In genomic region chr20:13753436-13754036, GRCh38 we compare ENCODE assay signal across 31 cellular contexts.
"Had no signal": no experiment of that assay in that cellular context is flagged by ENCODE, and none has a peak within 500 bp of the region (broad histone marks: within the 10 kb centered on the region; RNA-seq: fewer than 3 reads in every experiment).

No MANE protein-coding gene starts in this region.

- H3K27me3 Mint-ChIP-seq: activated CD4-positive, alpha-beta memory T cell treated with anti-CD3 and anti-CD28 coated beads, Interleukin-2, amount 10 ng/mL, durations not matched to agents 7 days and 5 days; activated CD4-positive, alpha-beta T cell treated with anti-CD3 and anti-CD28 coated beads, Interleukin-2, amount 10 ng/mL, durations not matched to agents 7 days and 5 days; activated naive CD8-positive, alpha-beta T cell; activated T-helper 17 cell treated with anti-CD3 and anti-CD28 coated beads, Interleukin-2, amount 50 U/mL, for 72 hours; central memory CD8-positive, alpha-beta T cell; dendritic cell treated with granulocyte-macrophage colony-stimulating factor and Interleukin-4, amounts not matched to agents 40 ng/mL and 50 ng/mL, for 4 days; T-helper 17 cell had no signal

- H3K27ac ChIP-seq: brain microvascular endothelial cell, coronary artery, dorsolateral prefrontal cortex, heart left ventricle had no signal

- ATAC-seq: activated T-cell treated with anti-CD3 and anti-CD28 coated beads, Interleukin-2, amount 50 U/mL, for 4 hours; activated T-helper 17 cell treated with anti-CD3 and anti-CD28 coated beads, Interleukin-2, amount 50 U/mL, for 72 hours; esophagus mucosa; heart left ventricle; T-helper 17 cell had no signal

- H3K4me3 ChIP-seq: coronary artery, dorsolateral prefrontal cortex, heart left ventricle had no signal

- H3K9me3 Mint-ChIP-seq: activated CD4-positive, alpha-beta memory T cell treated with anti-CD3 and anti-CD28 coated beads, Interleukin-2, amount 10 ng/mL, durations not matched to agents 7 days and 5 days; activated CD4-positive, alpha-beta T cell treated with anti-CD3 and anti-CD28 coated beads, Interleukin-2, amount 10 ng/mL, durations not matched to agents 7 days and 5 days; activated T-cell treated with anti-CD3 and anti-CD28 coated beads, Interleukin-2, amount 50 U/mL, for 4 hours; activated T-helper 17 cell treated with anti-CD3 and anti-CD28 coated beads, Interleukin-2, amount 50 U/mL, for 72 hours; central memory CD8-positive, alpha-beta T cell; dendritic cell treated with granulocyte-macrophage colony-stimulating factor and Interleukin-4, amounts not matched to agents 40 ng/mL and 50 ng/mL, for 4 days; endodermal cell; T-helper 2 cell treated with Interferon-gamma antibody and Interleukin-4, amounts not matched to agents 5 μg/mL and 100 μg/mL, for 36 hours had no signal

- H3K9me3 ChIP-seq: heart left ventricle had no signal

- DNase-seq: activated CD4-positive, alpha-beta memory T cell treated with anti-CD3 and anti-CD28 coated beads, Interleukin-2, amount 10 ng/mL, durations not matched to agents 7 days and 5 days; activated CD4-positive, alpha-beta T cell treated with anti-CD3 and anti-CD28 coated beads for 1 hour; activated CD4-positive, alpha-beta T cell treated with anti-CD3 and anti-CD28 coated beads for 4 hours; activated CD4-positive, alpha-beta T cell treated with anti-CD3 and anti-CD28 coated beads, Interleukin-2, amount 10 ng/mL, durations not matched to agents 7 days and 5 days; activated CD4-positive, alpha-beta T cell treated with anti-CD3 and anti-CD28 coated beads, Interleukin-2, amount 50 U/mL, for 4 hours; activated CD4-positive, CD25-positive, alpha-beta regulatory T cell; activated CD8-positive, alpha-beta memory T cell treated with anti-CD3 and anti-CD28 coated beads for 24 hours; activated effector memory CD4-positive, alpha-beta T cell treated with Interleukin-2 at 50 U/mL for 16 hours; activated gamma-delta T cell treated with Interleukin-2 at 50 U/mL for 16 hours; activated naive CD4-positive, alpha-beta T cell treated with anti-CD3 and anti-CD28 coated beads, Interleukin-2, amount 50 U/mL, for 16 hours; activated naive CD4-positive, alpha-beta T cell treated with Interleukin-2 at 50 U/mL for 16 hours; activated T-cell treated with anti-CD3 and anti-CD28 coated beads, Interleukin-2, amount 50 U/mL, for 4 hours; amniotic stem cell; anterior cingulate cortex; brain microvascular endothelial cell; dorsolateral prefrontal cortex; effector memory CD4-positive, alpha-beta T cell; endodermal cell; foreskin fibroblast; glutamatergic neuron; heart left ventricle; T-helper 1 cell; T-helper 17 cell; T1000 had no signal

- H3K4me1 ChIP-seq: heart left ventricle had no signal

- H3K27me3 ChIP-seq: brain microvascular endothelial cell, dorsolateral prefrontal cortex, heart left ventricle had no signal

- H3K27ac Mint-ChIP-seq: activated CD4-positive, alpha-beta memory T cell treated with anti-CD3 and anti-CD28 coated beads, Interleukin-2, amount 10 ng/mL, durations not matched to agents 7 days and 5 days; activated CD4-positive, alpha-beta T cell treated with anti-CD3 and anti-CD28 coated beads, Interleukin-2, amount 10 ng/mL, durations not matched to agents 7 days and 5 days; activated naive CD8-positive, alpha-beta T cell; activated T-helper 17 cell treated with anti-CD3 and anti-CD28 coated beads, Interleukin-2, amount 50 U/mL, for 72 hours; dendritic cell treated with granulocyte-macrophage colony-stimulating factor and Interleukin-4, amounts not matched to agents 40 ng/mL and 50 ng/mL, for 4 days; endodermal cell; T-helper 17 cell; T-helper 2 cell treated with Interferon-gamma antibody and Interleukin-4, amounts not matched to agents 5 μg/mL and 100 μg/mL, for 36 hours had no signal

- H3K4me3 Mint-ChIP-seq: activated CD4-positive, alpha-beta memory T cell treated with anti-CD3 and anti-CD28 coated beads, Interleukin-2, amount 10 ng/mL, durations not matched to agents 7 days and 5 days; activated CD4-positive, alpha-beta T cell treated with anti-CD3 and anti-CD28 coated beads, Interleukin-2, amount 10 ng/mL, durations not matched to agents 7 days and 5 days; activated naive CD8-positive, alpha-beta T cell; activated T-cell treated with anti-CD3 and anti-CD28 coated beads, Interleukin-2, amount 50 U/mL, for 4 hours; activated T-helper 17 cell treated with anti-CD3 and anti-CD28 coated beads, Interleukin-2, amount 50 U/mL, for 72 hours; central memory CD8-positive, alpha-beta T cell; dendritic cell treated with granulocyte-macrophage colony-stimulating factor and Interleukin-4, amounts not matched to agents 40 ng/mL and 50 ng/mL, for 4 days; endodermal cell; T-helper 17 cell; T-helper 2 cell treated with Interferon-gamma antibody and Interleukin-4, amounts not matched to agents 5 μg/mL and 100 μg/mL, for 36 hours had no signal

- H3K4me1 Mint-ChIP-seq: activated CD4-positive, alpha-beta memory T cell treated with anti-CD3 and anti-CD28 coated beads, Interleukin-2, amount 10 ng/mL, durations not matched to agents 7 days and 5 days; activated CD4-positive, alpha-beta T cell treated with anti-CD3 and anti-CD28 coated beads, Interleukin-2, amount 10 ng/mL, durations not matched to agents 7 days and 5 days; activated T-helper 17 cell treated with anti-CD3 and anti-CD28 coated beads, Interleukin-2, amount 50 U/mL, for 72 hours; central memory CD8-positive, alpha-beta T cell; endodermal cell; T-helper 17 cell had no signal
